ENCODE assay signal across 9 cellular contexts in genomic region chr5:150783422-150783928, GRCh38. TPM values are rescaled to one million over a fixed set of nuclear protein-coding genes. Genes with fewer than 3 reads are reported as not detected.
DNase-seq lines count a peak whose midpoint lies in the region; ATAC-seq lines count a peak whose summit lies in the region.
"Had no signal": no experiment of that assay in that cellular context is flagged by ENCODE, and none has a peak within 500 bp of the region (broad histone marks: within the 10 kb centered on the region; RNA-seq: fewer than 3 reads in every experiment).

No MANE protein-coding gene starts in this region.

- H3K4me3 ChIP-seq in BLaER1 treated with 17β-estradiol and CSF1 and Interleukin-3, amounts not matched to agents 10 nM and 100 nM = peak overlapping the region; percentile 3 to 96 (median 46); a peak in 17 of 20 replicates

- intact Hi-C loops in left ventricle myocardium superior (cut with micrococcal nuclease) = no loop called here

- peak; percentile 49 for ATAC-seq in GM19351 (IDR thresholded peaks at IDR 0.05; ENCODE audit: unreplicated experiment)
- peak; percentile 47 for ATAC-seq in HG03520 (IDR thresholded peaks at IDR 0.05; ENCODE audit: unreplicated experiment)
- peak; percentile 32 for ATAC-seq in left ventricle myocardium superior

- H3K36me3 Mint-ChIP-seq in activated naive CD8-positive, alpha-beta T cell = peaks cover 4% of the 10 kb centered on the region

- peaks cover 0 to 20% (median 15%) of the 10 kb centered on the region in 11 experiments; a peak in 16 of 22 replicates for H3K9me3 ChIP-seq in BLaER1 treated with 17β-estradiol and CSF1 and Interleukin-3, amounts not matched to agents 10 nM and 100 nM (replicated peaks in 1 of 11)

- peaks cover 74 to 87% (median 83%) of the 10 kb centered on the region in 10 experiments for H3K4me1 ChIP-seq in BLaER1 treated with 17β-estradiol and CSF1 and Interleukin-3, amounts not matched to agents 10 nM and 100 nM

- no peaks in the 10 kb centered on the region for H3K9me3 Mint-ChIP-seq in activated naive CD8-positive, alpha-beta T cell (ENCODE audit: low read depth)

- H3K4me2 ChIP-seq in BLaER1 treated with 17β-estradiol and CSF1 and Interleukin-3, amounts not matched to agents 10 nM and 100 nM = peak overlapping the region; percentile 87 to 97 (median 95)
- H3K4me2 ChIP-seq: KMS-11 had no signal

- H3K27ac ChIP-seq in BLaER1 treated with 17β-estradiol and CSF1 and Interleukin-3, amounts not matched to agents 10 nM and 100 nM = peak overlapping the region; percentile 36 to 93 (median 85); a peak in 21 of 22 replicates
- H3K27ac ChIP-seq: KMS-11 had no signal

- peaks cover 0 to 17% (median 8%) of the 10 kb centered on the region in 11 experiments; a peak in 10 of 22 replicates for H3K36me3 ChIP-seq in BLaER1 treated with 17β-estradiol and CSF1 and Interleukin-3, amounts not matched to agents 10 nM and 100 nM

- H3K9ac ChIP-seq in BLaER1 treated with 17β-estradiol and CSF1 and Interleukin-3, amounts not matched to agents 10 nM and 100 nM = peak overlapping the region; percentile 54 to 94 (median 88); a peak in 21 of 22 replicates
- H3K9ac ChIP-seq: KMS-11 had no signal

- peak overlapping the region; percentile 74 for H3K4me3 Mint-ChIP-seq in activated naive CD8-positive, alpha-beta T cell

- peak overlapping the region; percentile 93 for H3K27ac Mint-ChIP-seq in activated naive CD8-positive, alpha-beta T cell

- H3K27me3 ChIP-seq in BLaER1 treated with 17β-estradiol and CSF1 and Interleukin-3, amounts not matched to agents 10 nM and 100 nM = no peaks in the 10 kb centered on the region

- peaks cover 0 to 56% (median 0%) of the 10 kb centered on the region in 11 experiments; a peak in 7 of 22 replicates for H4K20me1 ChIP-seq in BLaER1 treated with 17β-estradiol and CSF1 and Interleukin-3, amounts not matched to agents 10 nM and 100 nM

- H3K27me3 Mint-ChIP-seq in activated naive CD8-positive, alpha-beta T cell = no peaks in the 10 kb centered on the region

- DNase-seq in SIG-M5 treated with dmso at 0.1 percent for 504 hours (lab: John Stamatoyannopoulos, UW; ENCODE audit: unreplicated experiment) (peak; percentile 98), left ventricle myocardium superior (peak; percentile 46), GM19240 (ENCODE audit: insufficient read length, low spot score) (no peak)
- peak; percentile 44 for DNase-seq in stimulated activated CD4-positive, alpha-beta T cell treated with anti-CD3 and anti-CD28 coated beads, Interleukin-12 subunit alpha, Interleukin-12 subunit beta, amount 100 ng/mL, for 4 hours

- peaks cover 78% of the 10 kb centered on the region for H3K4me1 Mint-ChIP-seq in activated naive CD8-positive, alpha-beta T cell (ENCODE audit: low read depth)

RNA-seq across cellular contexts. Expression of gene SMIM3, which starts 4.9 kb away (rescaled TPM):
- 15.2 TPM for total RNA-seq in left ventricle myocardium superior

RNA-seq across cellular contexts. Expression of gene DCTN4, which starts 24.7 kb away (rescaled TPM):
- total RNA-seq in left ventricle myocardium superior = 43.5 TPM
